1 cellular context compared by ENCODE assay signal in the genomic region with DNA sequence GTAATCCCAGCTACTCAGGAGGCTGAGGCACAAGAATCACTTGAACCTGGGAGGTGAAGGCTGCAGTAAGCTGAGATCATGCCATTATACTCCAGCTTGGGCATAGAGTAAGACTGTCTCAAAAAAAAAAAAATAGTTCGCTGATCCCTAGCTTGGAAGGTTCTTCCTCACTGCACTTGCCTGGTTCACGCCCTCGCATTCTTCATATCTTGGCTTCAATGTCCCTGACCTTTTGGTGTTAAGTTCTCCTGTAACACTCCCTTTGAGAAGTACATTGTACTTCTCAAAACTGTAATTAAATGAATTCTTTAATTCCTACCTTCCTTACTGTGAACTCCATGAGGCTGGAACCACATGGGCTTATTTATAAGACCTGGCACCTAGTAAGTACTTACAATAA.
TF ChIP-seq lines count a peak whose summit lies in the region.

No MANE protein-coding gene starts in this region.

TF ChIP-seq in K562, 482 proteins besides CTCF, POLR2A, EP300 and RAD21:
- TF ChIP-seq ARID1B (IDR thresholded peaks at IDR 0.05): 0 out of 2 replicates have a peak, but pooled peaks have one; percentile 7
- TF ChIP-seq ARID2 (IDR thresholded peaks at IDR 0.05): no peak
- TF ChIP-seq TRIM24 (IDR thresholded peaks at IDR 0.05): peak; percentile 12 to 27; a peak in 2 of 4 replicates
- peak; percentile 74 for TF ChIP-seq EGR1 (conservative IDR thresholded peaks at IDR 0.05)
- TF ChIP-seq SETDB1 (IDR thresholded peaks at IDR 0.05; ENCODE audit: low read length): no peak
- TF ChIP-seq, protein P1, sequence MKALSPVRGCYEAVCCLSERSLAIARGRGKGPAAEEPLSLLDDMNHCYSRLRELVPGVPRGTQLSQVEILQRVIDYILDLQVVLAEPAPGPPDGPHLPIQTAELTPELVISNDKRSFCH (CRISPR knock-in tag; IDR thresholded peaks at IDR 0.05): no peak
- TF ChIP-seq, protein P1 (tag; IDR thresholded peaks at IDR 0.05): peak; percentile 75
- TF ChIP-seq TAF7 (tag; IDR thresholded peaks at IDR 0.05): no peak
- 0 out of 2 replicates have a peak, but pooled peaks have one; percentile 6 for TF ChIP-seq ZNF384 (IDR thresholded peaks at IDR 0.05; ENCODE audit: low read depth, low read length)
- no peak for TF ChIP-seq ZBTB5 (IDR thresholded peaks at IDR 0.05)
- TF ChIP-seq ZNF764 (CRISPR knock-in tag; IDR thresholded peaks at IDR 0.05; ENCODE audit: low read depth): no peak
- 0 out of 2 replicates have a peak, but pooled peaks have one; percentile 23 for TF ChIP-seq NR2C1 (IDR thresholded peaks at IDR 0.05)
- TF ChIP-seq NR2C1 (tag; IDR thresholded peaks at IDR 0.05): peak; percentile 66; the same call in 1 of the 2 replicates
- TF ChIP-seq TRIM28 (IDR thresholded peaks at IDR 0.05): peak; percentile 27; the same call in 1 of the 2 replicates
- TF ChIP-seq TEAD1 (CRISPR knock-in tag; IDR thresholded peaks at IDR 0.05): 0 out of 4 replicates have a peak, but pooled peaks of 1 of the 2 experiments have one; percentile 23
- TF ChIP-seq DPF2 (IDR thresholded peaks at IDR 0.05): peak; percentile 35; the same call in 1 of the 2 replicates
